Comparison of ENCODE assay signal across 10 cellular contexts in genomic region chr5:76952795-76953536, GRCh38. TPM values are rescaled to one million over a fixed set of nuclear protein-coding genes. Genes with fewer than 3 reads are reported as not detected.
DNase-seq lines count a peak whose midpoint lies in the region; ATAC-seq and TF ChIP-seq lines count a peak whose summit lies in the region.
"Had no signal": no experiment of that assay in that cellular context is flagged by ENCODE, and none has a peak within 500 bp of the region (broad histone marks: within the 10 kb centered on the region; RNA-seq: fewer than 3 reads in every experiment).

Gene CRHBP (plus strand): TSS chr5:76953045. CDS start chr5:76953135, 90 bp downstream.

- intact Hi-C loops in colonic mucosa (cut with DNase I) (no loop called here), thyroid gland (cut with DNase I) (no loop called here)

- H3K27me3 Mint-ChIP-seq in activated T-cell treated with anti-CD3 and anti-CD28 coated beads, Interleukin-2, amount 50 U/mL, for 24 hours, result peaks cover 55% of the 10 kb centered on the region

- H3K36me3 ChIP-seq in colonic mucosa, result no peaks in the 10 kb centered on the region
- H3K36me3 ChIP-seq in mesendoderm (ENCODE audit: control insufficient read depth, insufficient read depth, low read length), result no peaks in the 10 kb centered on the region
- H3K36me3 ChIP-seq in thyroid gland, result no peaks in the 10 kb centered on the region

- H2BK120ac ChIP-seq in mesendoderm (ENCODE audit: low read depth, low read length), result no peak within 1 kb of the TSS

- no peaks in the 10 kb centered on the region for H3K9me3 Mint-ChIP-seq in activated T-cell treated with anti-CD3 and anti-CD28 coated beads, Interleukin-2, amount 50 U/mL, for 24 hours
- H3K9me3 Mint-ChIP-seq: natural killer cell treated with Interleukin-12 subunit alpha and Interleukin-12 subunit beta and Interleukin-15 and Interleukin-18, amount 100 ng/mL, for 72 hours had no signal

- H3K4me1 Mint-ChIP-seq in activated T-cell treated with anti-CD3 and anti-CD28 coated beads, Interleukin-2, amount 50 U/mL, for 24 hours (ENCODE audit: low read depth), result peaks cover 10% of the 10 kb centered on the region

- no peak within 1 kb of the TSS for H2BK15ac ChIP-seq in mesendoderm (replicated peaks; ENCODE audit: low read depth)

- H3K18ac ChIP-seq in mesendoderm (ENCODE audit: low read length), result no peak within 1 kb of the TSS

- no peak within 1 kb of the TSS for H4K5ac ChIP-seq in mesendoderm (ENCODE audit: low read length)

- H3K4ac ChIP-seq in mesendoderm (ENCODE audit: low read depth, low read length), result no peak within 1 kb of the TSS

- peak within 1 kb of the TSS; percentile 88 for H3K4me2 ChIP-seq in mesendoderm (ENCODE audit: low read length)

- H3K56ac ChIP-seq in mesendoderm (ENCODE audit: low read length), result peak within 1 kb of the TSS; percentile 88

- H3K9me3 ChIP-seq in colonic mucosa, result no peaks in the 10 kb centered on the region
- H3K9me3 ChIP-seq in thyroid gland, result no peaks in the 10 kb centered on the region

- peak within 1 kb of the TSS; percentile 29 for H3K23ac ChIP-seq in mesendoderm (ENCODE audit: low read length)

- no peaks in the 10 kb centered on the region for H3K36me3 Mint-ChIP-seq in activated T-cell treated with anti-CD3 and anti-CD28 coated beads, Interleukin-2, amount 50 U/mL, for 24 hours (ENCODE audit: low read depth)
- H3K36me3 Mint-ChIP-seq: natural killer cell treated with Interleukin-12 subunit alpha and Interleukin-12 subunit beta and Interleukin-15 and Interleukin-18, amount 100 ng/mL, for 72 hours had no signal

- no peaks in the 10 kb centered on the region for H3K79me1 ChIP-seq in mesendoderm (ENCODE audit: low read length)

- peaks cover 33% of the 10 kb centered on the region for H3K27me3 ChIP-seq in colonic mucosa
- peaks cover 13% of the 10 kb centered on the region for H3K27me3 ChIP-seq in mesendoderm (ENCODE audit: insufficient read depth, low read length, poor library complexity)
- peaks cover 13% of the 10 kb centered on the region for H3K27me3 ChIP-seq in thyroid gland

- no CpG with 5 or more reads among the region's 23 CpGs for WGBS in mesendoderm (ENCODE audit: extremely low coverage, insufficient coverage, low lambda C conversion rate)
- 50 to 63% methylated on average over 22 to 23 of the region's 23 CpGs for WGBS in thyroid gland, 2 donors

- no peak for TF ChIP-seq POLR2A in thyroid gland (IDR thresholded peaks at IDR 0.05)

- H3K4me1 ChIP-seq in colonic mucosa (no peaks in the 10 kb centered on the region), mesendoderm (ENCODE audit: control insufficient read depth, low read depth, low read length) (no peaks in the 10 kb centered on the region), thyroid gland (no peaks in the 10 kb centered on the region)

- H3K27ac ChIP-seq in colonic mucosa (no peak within 1 kb of the TSS), mesendoderm (ENCODE audit: low read depth, low read length) (no peak within 1 kb of the TSS), thyroid gland (no peak within 1 kb of the TSS)

- no peak for DNase-seq in activated T-cell treated with anti-CD3 and anti-CD28 coated beads, Interleukin-2, amount 50 U/mL, for 24 hours
- no peak for DNase-seq in activated T-cell treated with anti-CD3 and anti-CD28 coated beads, Interleukin-2, amount 50 U/mL, for 1 hour
- DNase-seq in colonic mucosa, result no peak
- peak; percentile 60 for DNase-seq in mesendoderm
- no peak for DNase-seq in thyroid gland
- DNase-seq in NOMO-1 (lab: John Stamatoyannopoulos, UW; ENCODE audit: unreplicated experiment in 2 of 2), result no peak
- no peak for DNase-seq in globus pallidus (ENCODE audit: low spot score)

- H3K4me3 ChIP-seq in colonic mucosa (peak within 1 kb of the TSS; percentile 3), mesendoderm (ENCODE audit: low read length) (peak within 1 kb of the TSS; percentile 50), thyroid gland (replicated peaks in 1 of 3) (peak within 1 kb of the TSS in 2 of 3 donors; percentile 0 to 28)

- no peaks in the 10 kb centered on the region for H3K79me2 ChIP-seq in mesendoderm (ENCODE audit: control insufficient read depth, insufficient read depth, low read length)

- no peak within 1 kb of the TSS for H3K27ac Mint-ChIP-seq in activated T-cell treated with anti-CD3 and anti-CD28 coated beads, Interleukin-2, amount 50 U/mL, for 24 hours
- H3K27ac Mint-ChIP-seq: natural killer cell treated with Interleukin-12 subunit alpha and Interleukin-12 subunit beta and Interleukin-15 and Interleukin-18, amount 100 ng/mL, for 72 hours had no signal

- peak within 1 kb of the TSS; percentile 31 for H3K4me3 Mint-ChIP-seq in activated T-cell treated with anti-CD3 and anti-CD28 coated beads, Interleukin-2, amount 50 U/mL, for 24 hours
- H3K4me3 Mint-ChIP-seq: natural killer cell treated with Interleukin-12 subunit alpha and Interleukin-12 subunit beta and Interleukin-15 and Interleukin-18, amount 100 ng/mL, for 72 hours had no signal

- H4K8ac ChIP-seq in mesendoderm (ENCODE audit: low read depth, low read length), result no peak within 1 kb of the TSS

- ATAC-seq in HG02885 (IDR thresholded peaks at IDR 0.05; ENCODE audit: poor library complexity, unreplicated experiment), result no peak
- ATAC-seq: HCT116 had no signal

- no peak within 1 kb of the TSS for H2AK5ac ChIP-seq in mesendoderm (ENCODE audit: low read length)

- H2BK5ac ChIP-seq in mesendoderm (ENCODE audit: low read length), result no peak within 1 kb of the TSS

- no peak within 1 kb of the TSS for H3K9ac ChIP-seq in colonic mucosa (ENCODE audit: low read depth in 2 of 2, low read length in 2 of 2)
- peak within 1 kb of the TSS; percentile 79 for H3K9ac ChIP-seq in mesendoderm (ENCODE audit: low read length)

- TF ChIP-seq CTCF in colonic mucosa (IDR thresholded peaks at IDR 0.05), result no peak
- TF ChIP-seq CTCF in thyroid gland (IDR thresholded peaks at IDR 0.05), result no peak

RNA-seq across cellular contexts. Expression of gene CRHBP, which starts in this region (rescaled TPM):
- total RNA-seq in colonic mucosa, result under 1 TPM; 0.40 to 0.61 TPM
- 0.24 TPM for polyA plus RNA-seq in mesendoderm (2013, experiment 1 of 2)
- 0.21 TPM for polyA plus RNA-seq in mesendoderm (2013, experiment 2 of 2)
- 1 to 10 TPM; 1.3 to 8.7 (median 4.1) TPM for total RNA-seq in thyroid gland
- total RNA-seq: natural killer cell treated with Interleukin-12 subunit alpha and Interleukin-12 subunit beta and Interleukin-15 and Interleukin-18, amount 100 ng/mL, for 72 hours had no signal
